8 cellular contexts compared by ENCODE assay signal in the genomic region with DNA sequence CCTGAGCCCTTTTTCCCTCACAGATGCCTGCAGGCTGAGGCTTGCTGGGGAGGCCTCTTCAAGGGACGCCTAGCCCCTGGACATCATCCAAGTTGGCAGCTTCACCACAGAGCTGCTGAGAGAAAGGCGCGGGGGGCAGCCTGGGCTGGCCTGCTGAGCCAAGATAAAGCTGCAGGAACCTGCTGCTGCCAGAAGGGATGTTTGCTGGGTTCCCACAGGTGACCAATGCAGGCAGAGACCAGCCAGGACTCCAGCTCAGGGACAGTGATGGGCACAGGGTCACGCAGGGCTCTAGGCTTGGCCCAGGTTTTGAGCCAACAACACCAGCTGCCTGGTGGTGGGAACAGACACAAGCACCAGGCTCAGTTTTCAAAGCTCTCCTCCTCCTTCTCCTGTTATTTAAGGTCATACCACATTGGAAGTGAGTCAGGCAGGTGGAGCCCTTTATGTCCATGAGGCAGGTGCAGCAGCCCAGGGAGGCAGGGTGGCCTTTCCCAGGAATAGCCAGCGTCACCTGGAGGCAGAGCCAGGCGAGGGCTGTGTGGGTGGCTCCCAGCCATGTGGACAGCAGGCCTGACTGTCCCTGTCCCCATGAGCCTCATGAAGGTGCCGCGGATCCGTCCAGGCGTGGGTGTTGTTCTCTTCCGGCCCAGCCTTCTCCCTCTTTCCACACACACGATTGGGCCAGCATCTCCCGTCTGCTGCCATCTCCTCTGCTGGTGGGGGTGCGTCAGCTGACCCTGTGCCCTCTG.
A peak's percentile ranks its signal among the peaks of the same experiment; 100 is the strongest.
DNase-seq lines count a peak whose midpoint lies in the region; ATAC-seq lines count a peak whose summit lies in the region.

No MANE protein-coding gene starts in this region.

- H3K4me3 Mint-ChIP-seq in activated CD4-positive, alpha-beta T cell treated with anti-CD3 and anti-CD28 coated beads, Interleukin-2, amount 10 ng/mL, durations not matched to agents 24 days and 14 days, result no peak overlapping the region
- no peak overlapping the region for H3K4me3 Mint-ChIP-seq in T-helper 2 cell treated with Interferon-gamma antibody and Interleukin-4, amounts not matched to agents 5 μg/mL and 100 μg/mL, for 36 hours

- H3K36me3 Mint-ChIP-seq in activated naive CD4-positive, alpha-beta T cell treated with anti-CD3 and anti-CD28 coated beads, Interleukin-2, amount 50 U/mL, for 72 hours, result no peaks in the 10 kb centered on the region
- H3K36me3 Mint-ChIP-seq in activated CD4-positive, alpha-beta T cell treated with anti-CD3 and anti-CD28 coated beads, Interleukin-2, amount 10 ng/mL, durations not matched to agents 24 days and 14 days (ENCODE audit: low read depth), result no peaks in the 10 kb centered on the region
- no peaks in the 10 kb centered on the region for H3K36me3 Mint-ChIP-seq in T-helper 2 cell treated with Interferon-gamma antibody and Interleukin-4, amounts not matched to agents 5 μg/mL and 100 μg/mL, for 36 hours (ENCODE audit: low read depth)

- H3K27ac Mint-ChIP-seq in activated naive CD4-positive, alpha-beta T cell treated with anti-CD3 and anti-CD28 coated beads, Interleukin-2, amount 50 U/mL, for 72 hours, result no peak overlapping the region
- no peak overlapping the region for H3K27ac Mint-ChIP-seq in activated CD4-positive, alpha-beta T cell treated with anti-CD3 and anti-CD28 coated beads, Interleukin-2, amount 10 ng/mL, durations not matched to agents 24 days and 14 days
- no peak overlapping the region for H3K27ac Mint-ChIP-seq in T-helper 2 cell treated with Interferon-gamma antibody and Interleukin-4, amounts not matched to agents 5 μg/mL and 100 μg/mL, for 36 hours

- H3K36me3 ChIP-seq in skeletal muscle tissue (ENCODE audit: control insufficient read depth in 3 of 3, insufficient read depth in 3 of 3, low read length in 3 of 3), result no peaks in the 10 kb centered on the region

- peaks cover 22 to 31% (median 28%) of the 10 kb centered on the region in 3 donors for H3K4me1 ChIP-seq in skeletal muscle tissue (ENCODE audit: control insufficient read depth in 3 of 3, insufficient read depth in 3 of 3, low read length in 3 of 3)

- intact Hi-C loops in activated CD4-positive, alpha-beta T cell treated with anti-CD3 and anti-CD28 coated beads, Interleukin-2, amount 10 ng/mL, durations not matched to agents 24 days and 14 days (cut with micrococcal nuclease), result loop anchor here (10.0 kb wide), 1 partner anchor 458 kb away; no protein-coding TSS in a partner anchor

- peak overlapping the region in 2 of 3 donors; percentile 29 to 52 for H3K4me3 ChIP-seq in skeletal muscle tissue (ENCODE audit: low read length in 3 of 3)

- peak; percentile 96 for DNase-seq in NCI-H1105 treated with DMSO at 0.1 percent for 48 hours (lab: John Stamatoyannopoulos, UW)
- DNase-seq in NCI-H748 treated with DMSO at 0.1 percent for 48 hours (lab: John Stamatoyannopoulos, UW), result peak; percentile 74
- no peak for DNase-seq in GOT3 (lab: John Stamatoyannopoulos, UW)
- no peak for DNase-seq in activated naive CD4-positive, alpha-beta T cell treated with anti-CD3 and anti-CD28 coated beads, Interleukin-2, amount 50 U/mL, for 72 hours (ENCODE audit: low spot score in 2 of 2)
- no peak for DNase-seq in activated CD4-positive, alpha-beta T cell treated with anti-CD3 and anti-CD28 coated beads, Interleukin-2, amount 10 ng/mL, durations not matched to agents 24 days and 14 days
- no peak for DNase-seq in T-helper 2 cell treated with Interferon-gamma antibody and Interleukin-4, amounts not matched to agents 5 μg/mL and 100 μg/mL, for 36 hours (ENCODE audit: low spot score)

- no peaks in the 10 kb centered on the region for H3K9me3 ChIP-seq in skeletal muscle tissue (ENCODE audit: control insufficient read depth in 3 of 3, low read length in 3 of 3)

- no peaks in the 10 kb centered on the region for H3K27me3 Mint-ChIP-seq in activated CD4-positive, alpha-beta T cell treated with anti-CD3 and anti-CD28 coated beads, Interleukin-2, amount 10 ng/mL, durations not matched to agents 24 days and 14 days
- no peaks in the 10 kb centered on the region for H3K27me3 Mint-ChIP-seq in T-helper 2 cell treated with Interferon-gamma antibody and Interleukin-4, amounts not matched to agents 5 μg/mL and 100 μg/mL, for 36 hours (ENCODE audit: low read depth)

- H3K9ac ChIP-seq in skeletal muscle tissue (ENCODE audit: low read depth in 1 of 3, low read length in 3 of 3), result peak overlapping the region; percentile 50 to 82 (median 65)

- no peaks in the 10 kb centered on the region for H3K4me1 Mint-ChIP-seq in activated CD4-positive, alpha-beta T cell treated with anti-CD3 and anti-CD28 coated beads, Interleukin-2, amount 10 ng/mL, durations not matched to agents 24 days and 14 days
- H3K4me1 Mint-ChIP-seq in T-helper 2 cell treated with Interferon-gamma antibody and Interleukin-4, amounts not matched to agents 5 μg/mL and 100 μg/mL, for 36 hours (ENCODE audit: low read depth), result no peaks in the 10 kb centered on the region

- H3K9me3 Mint-ChIP-seq in activated naive CD4-positive, alpha-beta T cell treated with anti-CD3 and anti-CD28 coated beads, Interleukin-2, amount 50 U/mL, for 72 hours, result no peaks in the 10 kb centered on the region
- H3K9me3 Mint-ChIP-seq in activated CD4-positive, alpha-beta T cell treated with anti-CD3 and anti-CD28 coated beads, Interleukin-2, amount 10 ng/mL, durations not matched to agents 24 days and 14 days, result no peaks in the 10 kb centered on the region
- H3K9me3 Mint-ChIP-seq in T-helper 2 cell treated with Interferon-gamma antibody and Interleukin-4, amounts not matched to agents 5 μg/mL and 100 μg/mL, for 36 hours, result no peaks in the 10 kb centered on the region

- H3K27me3 ChIP-seq in skeletal muscle tissue (ENCODE audit: control insufficient read depth in 3 of 3, insufficient read depth in 3 of 3, low read length in 3 of 3), result no peaks in the 10 kb centered on the region

- peak; percentile 79 for ATAC-seq in esophagus mucosa
- ATAC-seq in activated naive CD4-positive, alpha-beta T cell treated with anti-CD3 and anti-CD28 coated beads, Interleukin-2, amount 50 U/mL, for 72 hours, result no peak

- peak overlapping the region; percentile 82 for H3K27ac ChIP-seq in skeletal muscle tissue (ENCODE audit: low read depth, low read length)

Comparison
In these comparisons a context has a peak if more than half of its experiments do, and no peak if none do; other contexts are left out.
1. DNase-seq: peak in NCI-H1105 treated with DMSO at 0.1 percent for 48 hours (single experiment) and NCI-H748 treated with DMSO at 0.1 percent for 48 hours (single experiment); none in GOT3 (single experiment), activated naive CD4-positive, alpha-beta T cell treated with anti-CD3 and anti-CD28 coated beads, Interleukin-2, amount 50 U/mL, for 72 hours (0 of 2), activated CD4-positive, alpha-beta T cell treated with anti-CD3 and anti-CD28 coated beads, Interleukin-2, amount 10 ng/mL, durations not matched to agents 24 days and 14 days (single experiment) and T-helper 2 cell treated with Interferon-gamma antibody and Interleukin-4, amounts not matched to agents 5 μg/mL and 100 μg/mL, for 36 hours (single experiment).